1 cellular context compared by ENCODE assay signal in the genomic region with DNA sequence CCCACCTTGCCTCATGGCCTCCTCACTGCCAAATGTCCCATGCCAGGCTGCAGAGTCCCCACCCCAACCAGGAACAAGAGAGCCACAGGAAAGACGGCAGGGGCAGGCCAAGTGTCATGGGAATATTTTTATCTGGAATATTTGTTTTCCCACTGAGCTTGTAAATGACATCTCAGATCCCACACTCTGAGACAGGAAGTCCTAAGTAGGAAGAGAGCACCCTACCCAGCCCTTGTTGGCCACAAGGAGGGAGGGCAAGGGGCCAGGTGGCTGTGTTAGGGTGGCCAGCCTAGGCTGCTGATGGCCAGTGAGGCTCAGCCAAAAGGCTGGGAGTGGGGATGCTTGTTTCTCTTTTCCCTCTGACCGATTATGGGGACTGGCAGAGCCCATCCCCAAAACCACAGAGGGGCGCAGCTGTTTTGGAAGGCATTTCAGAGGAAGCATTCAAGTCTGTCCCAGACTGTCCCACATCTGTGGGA.
TF ChIP-seq lines count a peak whose summit lies in the region.

No MANE protein-coding gene starts in this region.

TF ChIP-seq in H1, 55 proteins besides CTCF, POLR2A, EP300 and RAD21:
- TF ChIP-seq RXRA (IDR thresholded peaks at IDR 0.05; ENCODE audit: insufficient read depth, low read depth, low read length) (no peak), SAP30 (IDR thresholded peaks at IDR 0.05; ENCODE audit: insufficient read depth, insufficient replicate concordance, low read length) (no peak), ASH2L (IDR thresholded peaks at IDR 0.05; ENCODE audit: low read length) (no peak), BCL11A (IDR thresholded peaks at IDR 0.05; ENCODE audit: low read depth in 2 of 2, low read length in 2 of 2) (no peak), TAF1 (IDR thresholded peaks at IDR 0.05; ENCODE audit: low read depth, low read length) (no peak), NANOG (IDR thresholded peaks at IDR 0.05; ENCODE audit: insufficient read depth, low read depth, low read length, poor library complexity, severe bottlenecking) (no peak)
- TF ChIP-seq, protein P1, sequence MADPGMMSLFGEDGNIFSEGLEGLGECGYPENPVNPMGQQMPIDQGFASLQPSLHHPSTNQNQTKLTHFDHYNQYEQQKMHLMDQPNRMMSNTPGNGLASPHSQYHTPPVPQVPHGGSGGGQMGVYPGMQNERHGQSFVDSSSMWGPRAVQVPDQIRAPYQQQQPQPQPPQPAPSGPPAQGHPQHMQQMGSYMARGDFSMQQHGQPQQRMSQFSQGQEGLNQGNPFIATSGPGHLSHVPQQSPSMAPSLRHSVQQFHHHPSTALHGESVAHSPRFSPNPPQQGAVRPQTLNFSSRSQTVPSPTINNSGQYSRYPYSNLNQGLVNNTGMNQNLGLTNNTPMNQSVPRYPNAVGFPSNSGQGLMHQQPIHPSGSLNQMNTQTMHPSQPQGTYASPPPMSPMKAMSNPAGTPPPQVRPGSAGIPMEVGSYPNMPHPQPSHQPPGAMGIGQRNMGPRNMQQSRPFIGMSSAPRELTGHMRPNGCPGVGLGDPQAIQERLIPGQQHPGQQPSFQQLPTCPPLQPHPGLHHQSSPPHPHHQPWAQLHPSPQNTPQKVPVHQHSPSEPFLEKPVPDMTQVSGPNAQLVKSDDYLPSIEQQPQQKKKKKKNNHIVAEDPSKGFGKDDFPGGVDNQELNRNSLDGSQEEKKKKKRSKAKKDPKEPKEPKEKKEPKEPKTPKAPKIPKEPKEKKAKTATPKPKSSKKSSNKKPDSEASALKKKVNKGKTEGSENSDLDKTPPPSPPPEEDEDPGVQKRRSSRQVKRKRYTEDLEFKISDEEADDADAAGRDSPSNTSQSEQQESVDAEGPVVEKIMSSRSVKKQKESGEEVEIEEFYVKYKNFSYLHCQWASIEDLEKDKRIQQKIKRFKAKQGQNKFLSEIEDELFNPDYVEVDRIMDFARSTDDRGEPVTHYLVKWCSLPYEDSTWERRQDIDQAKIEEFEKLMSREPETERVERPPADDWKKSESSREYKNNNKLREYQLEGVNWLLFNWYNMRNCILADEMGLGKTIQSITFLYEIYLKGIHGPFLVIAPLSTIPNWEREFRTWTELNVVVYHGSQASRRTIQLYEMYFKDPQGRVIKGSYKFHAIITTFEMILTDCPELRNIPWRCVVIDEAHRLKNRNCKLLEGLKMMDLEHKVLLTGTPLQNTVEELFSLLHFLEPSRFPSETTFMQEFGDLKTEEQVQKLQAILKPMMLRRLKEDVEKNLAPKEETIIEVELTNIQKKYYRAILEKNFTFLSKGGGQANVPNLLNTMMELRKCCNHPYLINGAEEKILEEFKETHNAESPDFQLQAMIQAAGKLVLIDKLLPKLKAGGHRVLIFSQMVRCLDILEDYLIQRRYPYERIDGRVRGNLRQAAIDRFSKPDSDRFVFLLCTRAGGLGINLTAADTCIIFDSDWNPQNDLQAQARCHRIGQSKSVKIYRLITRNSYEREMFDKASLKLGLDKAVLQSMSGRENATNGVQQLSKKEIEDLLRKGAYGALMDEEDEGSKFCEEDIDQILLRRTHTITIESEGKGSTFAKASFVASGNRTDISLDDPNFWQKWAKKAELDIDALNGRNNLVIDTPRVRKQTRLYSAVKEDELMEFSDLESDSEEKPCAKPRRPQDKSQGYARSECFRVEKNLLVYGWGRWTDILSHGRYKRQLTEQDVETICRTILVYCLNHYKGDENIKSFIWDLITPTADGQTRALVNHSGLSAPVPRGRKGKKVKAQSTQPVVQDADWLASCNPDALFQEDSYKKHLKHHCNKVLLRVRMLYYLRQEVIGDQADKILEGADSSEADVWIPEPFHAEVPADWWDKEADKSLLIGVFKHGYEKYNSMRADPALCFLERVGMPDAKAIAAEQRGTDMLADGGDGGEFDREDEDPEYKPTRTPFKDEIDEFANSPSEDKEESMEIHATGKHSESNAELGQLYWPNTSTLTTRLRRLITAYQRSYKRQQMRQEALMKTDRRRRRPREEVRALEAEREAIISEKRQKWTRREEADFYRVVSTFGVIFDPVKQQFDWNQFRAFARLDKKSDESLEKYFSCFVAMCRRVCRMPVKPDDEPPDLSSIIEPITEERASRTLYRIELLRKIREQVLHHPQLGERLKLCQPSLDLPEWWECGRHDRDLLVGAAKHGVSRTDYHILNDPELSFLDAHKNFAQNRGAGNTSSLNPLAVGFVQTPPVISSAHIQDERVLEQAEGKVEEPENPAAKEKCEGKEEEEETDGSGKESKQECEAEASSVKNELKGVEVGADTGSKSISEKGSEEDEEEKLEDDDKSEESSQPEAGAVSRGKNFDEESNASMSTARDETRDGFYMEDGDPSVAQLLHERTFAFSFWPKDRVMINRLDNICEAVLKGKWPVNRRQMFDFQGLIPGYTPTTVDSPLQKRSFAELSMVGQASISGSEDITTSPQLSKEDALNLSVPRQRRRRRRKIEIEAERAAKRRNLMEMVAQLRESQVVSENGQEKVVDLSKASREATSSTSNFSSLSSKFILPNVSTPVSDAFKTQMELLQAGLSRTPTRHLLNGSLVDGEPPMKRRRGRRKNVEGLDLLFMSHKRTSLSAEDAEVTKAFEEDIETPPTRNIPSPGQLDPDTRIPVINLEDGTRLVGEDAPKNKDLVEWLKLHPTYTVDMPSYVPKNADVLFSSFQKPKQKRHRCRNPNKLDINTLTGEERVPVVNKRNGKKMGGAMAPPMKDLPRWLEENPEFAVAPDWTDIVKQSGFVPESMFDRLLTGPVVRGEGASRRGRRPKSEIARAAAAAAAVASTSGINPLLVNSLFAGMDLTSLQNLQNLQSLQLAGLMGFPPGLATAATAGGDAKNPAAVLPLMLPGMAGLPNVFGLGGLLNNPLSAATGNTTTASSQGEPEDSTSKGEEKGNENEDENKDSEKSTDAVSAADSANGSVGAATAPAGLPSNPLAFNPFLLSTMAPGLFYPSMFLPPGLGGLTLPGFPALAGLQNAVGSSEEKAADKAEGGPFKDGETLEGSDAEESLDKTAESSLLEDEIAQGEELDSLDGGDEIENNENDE (IDR thresholded peaks at IDR 0.05; ENCODE audit: insufficient replicate concordance, low read length): no peak
- TF ChIP-seq, protein P2, sequence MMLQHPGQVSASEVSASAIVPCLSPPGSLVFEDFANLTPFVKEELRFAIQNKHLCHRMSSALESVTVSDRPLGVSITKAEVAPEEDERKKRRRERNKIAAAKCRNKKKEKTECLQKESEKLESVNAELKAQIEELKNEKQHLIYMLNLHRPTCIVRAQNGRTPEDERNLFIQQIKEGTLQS (IDR thresholded peaks at IDR 0.05; ENCODE audit: insufficient read depth, low read depth, low read length): no peak
